8 cellular contexts compared by ENCODE assay signal in genomic region chr10:21526184-21526951, GRCh38. TPM values are rescaled to one million over a fixed set of nuclear protein-coding genes. Genes with fewer than 3 reads are reported as not detected.
DNase-seq lines count a peak whose midpoint lies in the region; ATAC-seq and TF ChIP-seq lines count a peak whose summit lies in the region.

No MANE protein-coding gene starts in this region.

- H3K27ac ChIP-seq in esophagus squamous epithelium (peak overlapping the region; percentile 97 to 100 (median 100)), muscle layer of colon (ENCODE audit: low read depth, low read length) (peak overlapping the region; percentile 100), substantia nigra (ENCODE audit: low read depth, low read length, poor library complexity, severe bottlenecking) (peak overlapping the region; percentile 88)

- DNase-seq in NCI-H2196 (lab: John Stamatoyannopoulos, UW; ENCODE audit: unreplicated experiment) (peak; percentile 66), NCI-H2196 treated with DMSO at 0.1 percent for 48 hours (lab: John Stamatoyannopoulos, UW; ENCODE audit: unreplicated experiment) (no peak), NCI-H774 (lab: John Stamatoyannopoulos, UW) (peak; percentile 49), esophagus squamous epithelium (lab: John Stamatoyannopoulos, UW) (no peak), substantia nigra (lab: John Stamatoyannopoulos, UW) (peak in 47 of 49 donors; percentile 44 to 95 (median 78))
- peak; percentile 82 for DNase-seq in activated T-cell treated with anti-CD3 and anti-CD28 coated beads, Interleukin-2, amount 50 U/mL, for 24 hours

- H3K27me3 ChIP-seq in esophagus squamous epithelium (no peaks in the 10 kb centered on the region), muscle layer of colon (ENCODE audit: control insufficient read depth in 1 of 2, insufficient read depth in 2 of 2, low read length in 2 of 2) (no peaks in the 10 kb centered on the region)

- peak overlapping the region; percentile 85 for H3K9ac ChIP-seq in muscle layer of colon (ENCODE audit: low read length)

- peak in 2 of 4 donors; percentile 23 to 31 for TF ChIP-seq POLR2A in esophagus squamous epithelium (IDR thresholded peaks at IDR 0.05)

- 0% methylated on average over 9 to 38 of the region's 59 CpGs for WGBS in esophagus squamous epithelium, 2 donors

- peak overlapping the region; percentile 79 for H3K4me3 Mint-ChIP-seq in activated T-cell treated with anti-CD3 and anti-CD28 coated beads, Interleukin-2, amount 50 U/mL, for 24 hours

- intact Hi-C loops in esophagus squamous epithelium (cut with DNase I), result no loop called here

- no peak for TF ChIP-seq CTCF in esophagus squamous epithelium (IDR thresholded peaks at IDR 0.05)

- ATAC-seq in HG02973 (IDR thresholded peaks at IDR 0.05; ENCODE audit: unreplicated experiment), result peak; percentile 26

- peaks cover 37% of the 10 kb centered on the region for H3K27me3 Mint-ChIP-seq in activated T-cell treated with anti-CD3 and anti-CD28 coated beads, Interleukin-2, amount 50 U/mL, for 24 hours

- H3K36me3 ChIP-seq in esophagus squamous epithelium (no peaks in the 10 kb centered on the region), muscle layer of colon (ENCODE audit: insufficient read depth, low read length) (no peaks in the 10 kb centered on the region)

- H3K9me3 Mint-ChIP-seq in activated T-cell treated with anti-CD3 and anti-CD28 coated beads, Interleukin-2, amount 50 U/mL, for 24 hours, result no peaks in the 10 kb centered on the region

- peaks cover 41% of the 10 kb centered on the region for H3K4me1 Mint-ChIP-seq in activated T-cell treated with anti-CD3 and anti-CD28 coated beads, Interleukin-2, amount 50 U/mL, for 24 hours (ENCODE audit: low read depth)

- H3K9me3 ChIP-seq in esophagus squamous epithelium (no peaks in the 10 kb centered on the region), muscle layer of colon (ENCODE audit: low read length) (no peaks in the 10 kb centered on the region)

- peaks cover 5 to 73% (median 11%) of the 10 kb centered on the region in 3 donors for H3K4me1 ChIP-seq in esophagus squamous epithelium
- H3K4me1 ChIP-seq in muscle layer of colon (ENCODE audit: insufficient read depth, low read length), result peaks cover 22% of the 10 kb centered on the region

- H3K4me3 ChIP-seq in esophagus squamous epithelium (peak overlapping the region; percentile 64 to 85 (median 80)), muscle layer of colon (ENCODE audit: low read depth in 1 of 2, low read length in 2 of 2) (peak overlapping the region; percentile 63 to 72)

- H3K36me3 Mint-ChIP-seq in activated T-cell treated with anti-CD3 and anti-CD28 coated beads, Interleukin-2, amount 50 U/mL, for 24 hours (ENCODE audit: low read depth), result no peaks in the 10 kb centered on the region

- peak overlapping the region; percentile 94 for H3K27ac Mint-ChIP-seq in activated T-cell treated with anti-CD3 and anti-CD28 coated beads, Interleukin-2, amount 50 U/mL, for 24 hours

RNA-seq across cellular contexts. Expression of gene SKIDA1, which starts 0.9 kb away (rescaled TPM):
- under 1 TPM in 3 of 4 donors, not detected in 1; 0.53 to 0.57 (median 0.57) TPM for total RNA-seq in esophagus squamous epithelium

RNA-seq across cellular contexts. Expression of gene MLLT10, which starts 7.7 kb away (rescaled TPM):
- 10 to 100 TPM; 22.7 to 49.6 (median 32.4) TPM for total RNA-seq in esophagus squamous epithelium

Comparison
In these comparisons a context has a peak if more than half of its experiments do, and no peak if none do; other contexts are left out.
1. DNase-seq: peak in NCI-H2196 (single experiment), NCI-H774 (single experiment), activated T-cell treated with anti-CD3 and anti-CD28 coated beads, Interleukin-2, amount 50 U/mL, for 24 hours (single experiment) and substantia nigra (47 of 49); none in NCI-H2196 treated with DMSO at 0.1 percent for 48 hours (single experiment) and esophagus squamous epithelium (single experiment).
2. Peak in every context shown above with its lines, with median percentiles within 50 percentile points of each other: H3K27ac ChIP-seq.